Comparison of ENCODE assay signal across 4 cellular contexts in genomic region chr5:33403187-33403586, GRCh38.
A peak's percentile ranks its signal among the peaks of the same experiment; 100 is the strongest.
TF ChIP-seq lines count a peak whose summit lies in the region.

No MANE protein-coding gene starts in this region.

TF ChIP-seq in SK-N-SH, 30 proteins besides CTCF, POLR2A, EP300 and RAD21:
- no peak for TF ChIP-seq IRF3 (IDR thresholded peaks at IDR 0.05; ENCODE audit: low read depth, low read length)
- TF ChIP-seq TAF1 (IDR thresholded peaks at IDR 0.05; ENCODE audit: borderline replicate concordance, low read depth, low read length), result no peak
- TF ChIP-seq TEAD4 (IDR thresholded peaks at IDR 0.05; ENCODE audit: borderline replicate concordance, insufficient read depth), result no peak
- no peak for TF ChIP-seq NRF1 (IDR thresholded peaks at IDR 0.05; ENCODE audit: low read depth, low read length)
- no peak for TF ChIP-seq SIN3A (IDR thresholded peaks at IDR 0.05; ENCODE audit: borderline replicate concordance, low read depth, low read length)
- no peak for TF ChIP-seq RXRA (IDR thresholded peaks at IDR 0.05; ENCODE audit: borderline replicate concordance, low read depth)
- TF ChIP-seq JUND (IDR thresholded peaks at IDR 0.05), result no peak
- TF ChIP-seq YY1 (IDR thresholded peaks at IDR 0.05; ENCODE audit: low read depth), result no peak
- TF ChIP-seq ELF1 (IDR thresholded peaks at IDR 0.05), result no peak
- TF ChIP-seq GATA2 (CRISPR knock-in tag; IDR thresholded peaks at IDR 0.05), result no peak
- TF ChIP-seq SMC3 (IDR thresholded peaks at IDR 0.05; ENCODE audit: low read depth, low read length), result no peak
- TF ChIP-seq RFX5 (IDR thresholded peaks at IDR 0.05; ENCODE audit: low read length), result no peak
- no peak for TF ChIP-seq FOSL2 (IDR thresholded peaks at IDR 0.05; ENCODE audit: borderline replicate concordance, low read depth)
- no peak for TF ChIP-seq USF1 (IDR thresholded peaks at IDR 0.05; ENCODE audit: borderline replicate concordance, low read depth)

TF ChIP-seq in SK-N-SH treated with all-trans-retinoic acid at 6 μM for 48 hours, 23 proteins besides CTCF, POLR2A, EP300 and RAD21:
- no peak for TF ChIP-seq TOX (CRISPR knock-in tag; IDR thresholded peaks at IDR 0.05; ENCODE audit: borderline replicate concordance)
- no peak for TF ChIP-seq TCF4 (CRISPR knock-in tag; IDR thresholded peaks at IDR 0.05; ENCODE audit: borderline replicate concordance)
- no peak for TF ChIP-seq BACH2 (CRISPR knock-in tag; IDR thresholded peaks at IDR 0.05; ENCODE audit: borderline replicate concordance)
- TF ChIP-seq ZNF565 (CRISPR knock-in tag; conservative IDR thresholded peaks at IDR 0.05; ENCODE audit: low read depth), result no peak
- no peak for TF ChIP-seq ISL1 (CRISPR knock-in tag; IDR thresholded peaks at IDR 0.05)
- TF ChIP-seq POU6F1 (CRISPR knock-in tag; IDR thresholded peaks at IDR 0.05; ENCODE audit: borderline replicate concordance, low read depth), result no peak
- TF ChIP-seq PPARA (CRISPR knock-in tag; IDR thresholded peaks at IDR 0.05; ENCODE audit: borderline replicate concordance), result no peak
- no peak for TF ChIP-seq ZNF70 (CRISPR knock-in tag; IDR thresholded peaks at IDR 0.05)
- TF ChIP-seq PATZ1 (CRISPR knock-in tag; IDR thresholded peaks at IDR 0.05; ENCODE audit: borderline replicate concordance), result no peak
TF ChIP-seq in SK-N-SH treated with all-trans-retinoic acid at 6 μM for 48 hours: peak in this region for 0.

TF ChIP-seq in GM12878, 131 proteins besides CTCF, POLR2A, EP300 and RAD21:
- TF ChIP-seq ZBTB4 (CRISPR knock-in tag; IDR thresholded peaks at IDR 0.05) (no peak), ZBTB40 (IDR thresholded peaks at IDR 0.05; ENCODE audit: borderline replicate concordance) (peak; percentile 74; the same call in 1 of the 2 replicates), POLR2AphosphoS2 (IDR thresholded peaks at IDR 0.05; ENCODE audit: low read depth, low read length) (no peak), SREBF2 (IDR thresholded peaks at IDR 0.05; ENCODE audit: low read length) (no peak)

TF ChIP-seq in endothelial cell of umbilical vein, 7 proteins besides CTCF, POLR2A, EP300 and RAD21:
- TF ChIP-seq POLR2AphosphoS5 (IDR thresholded peaks at IDR 0.05; ENCODE audit: insufficient read depth, low read depth, low read length) (no peak), GATA2 (IDR thresholded peaks at IDR 0.05; ENCODE audit: insufficient read depth, insufficient read length, low read depth, low read length) (no peak), JUN (IDR thresholded peaks at IDR 0.05; ENCODE audit: borderline replicate concordance, insufficient read depth, insufficient read length, low read depth) (no peak), EZH2 (IDR thresholded peaks at IDR 0.05; ENCODE audit: borderline replicate concordance, low read depth, low read length, severe bottlenecking) (no peak), MAX (IDR thresholded peaks at IDR 0.05; ENCODE audit: insufficient read depth, insufficient read length) (no peak), FOS (IDR thresholded peaks at IDR 0.05; ENCODE audit: borderline replicate concordance, insufficient read depth, low read length) (no peak), MYC (IDR thresholded peaks at IDR 0.05; ENCODE audit: low read depth, low read length) (no peak)
